ENCODE assay signal across 11 cellular contexts in the genomic region with DNA sequence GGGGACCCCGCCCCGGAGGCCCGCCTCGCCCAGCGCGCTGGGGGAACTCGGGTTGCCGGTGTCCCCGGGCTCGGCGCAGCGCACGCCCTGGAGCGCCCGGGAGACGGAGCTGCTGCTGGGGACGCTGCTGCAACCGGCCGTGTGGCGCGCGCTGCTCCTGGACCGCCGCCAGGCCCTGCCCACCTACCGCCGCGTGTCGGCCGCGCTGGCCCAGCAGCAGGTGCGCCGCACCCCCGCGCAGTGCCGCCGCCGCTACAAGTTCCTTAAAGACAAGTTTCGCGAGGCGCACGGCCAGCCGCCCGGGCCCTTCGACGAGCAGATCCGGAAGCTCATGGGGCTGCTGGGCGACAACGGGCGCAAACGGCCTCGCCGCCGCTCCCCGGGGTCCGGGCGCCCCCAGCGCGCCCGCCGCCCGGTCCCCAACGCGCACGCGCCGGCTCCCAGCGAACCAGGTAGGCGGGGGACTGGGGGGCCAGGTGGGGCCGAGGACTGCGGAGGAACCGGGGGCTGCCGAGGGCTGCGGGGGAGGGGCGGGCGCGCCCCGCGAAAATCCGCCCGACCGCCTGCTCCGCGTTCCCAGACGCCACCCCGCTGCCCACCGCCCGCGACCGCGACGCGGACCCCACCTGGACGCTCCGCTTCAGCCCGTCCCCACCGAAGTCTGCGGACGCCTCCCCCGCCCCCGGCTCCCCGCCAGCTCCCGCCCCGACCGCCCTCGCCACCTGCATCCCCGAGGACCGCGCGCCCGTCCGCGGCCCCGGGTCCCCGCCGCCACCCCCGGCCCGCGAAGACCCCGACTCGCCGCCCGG. TPM values are rescaled to one million over a fixed set of nuclear protein-coding genes. Genes with fewer than 3 reads are reported as not detected.
DNase-seq lines count a peak whose midpoint lies in the region; ATAC-seq and TF ChIP-seq lines count a peak whose summit lies in the region.
"Had no signal": no experiment of that assay in that cellular context is flagged by ENCODE, and none has a peak within 500 bp of the region (broad histone marks: within the 10 kb centered on the region; RNA-seq: fewer than 3 reads in every experiment).

No MANE protein-coding gene starts in this region.

- no peak overlapping the region for H4K5ac ChIP-seq in mesendoderm (ENCODE audit: low read length)

- H3K79me2 ChIP-seq in mesendoderm (ENCODE audit: control insufficient read depth, insufficient read depth, low read length) (no peaks in the 10 kb centered on the region), MM.1S (ENCODE audit: low read length) (no peaks in the 10 kb centered on the region)

- no peaks in the 10 kb centered on the region for H3K36me3 ChIP-seq in H7 (replicated peaks; ENCODE audit: control insufficient read depth, insufficient read depth, low read length)
- H3K36me3 ChIP-seq in mesendoderm (ENCODE audit: control insufficient read depth, insufficient read depth, low read length): no peaks in the 10 kb centered on the region
- no peaks in the 10 kb centered on the region for H3K36me3 ChIP-seq in MM.1S (replicated peaks; ENCODE audit: insufficient read depth, low read length)

- intact Hi-C loops in activated T-helper 2 cell treated with anti-CD3 and anti-CD28 coated beads, Interferon-gamma antibody, Interleukin-2, Interleukin-4, amounts not matched to agents 10 μg/mL and 5 μg/mL and 100 μg/mL, durations not matched to agents 14 hours and 24 hours and 36 hours (cut with micrococcal nuclease): loop anchor here (10.0 kb wide), 2 partner anchors 304 to 446 kb away; partner anchors contain the start of gene NKX6-2

- H4K20me1 ChIP-seq in MM.1S (ENCODE audit: insufficient read depth, low read length): no peaks in the 10 kb centered on the region

- no peak overlapping the region for H3K4ac ChIP-seq in mesendoderm (ENCODE audit: low read depth, low read length)

- no peaks in the 10 kb centered on the region for H3K9me3 Mint-ChIP-seq in activated T-cell treated with anti-CD3 and anti-CD28 coated beads, Interleukin-2, amount 50 U/mL, for 72 hours
- H3K9me3 Mint-ChIP-seq in activated T-helper 2 cell treated with anti-CD3 and anti-CD28 coated beads, Interferon-gamma antibody, Interleukin-2, Interleukin-4, amounts not matched to agents 10 μg/mL and 5 μg/mL and 100 μg/mL, durations not matched to agents 14 hours and 24 hours and 36 hours: no peaks in the 10 kb centered on the region

- H3K9me2 ChIP-seq in MM.1S (replicated peaks; ENCODE audit: insufficient read depth, low read length): no peaks in the 10 kb centered on the region

- peak; percentile 81 for DNase-seq in CD1c-positive myeloid dendritic cell (ENCODE audit: extremely low spot score)
- DNase-seq in H7: peak; percentile 90
- peak; percentile 19 to 35 for DNase-seq in activated T-cell treated with anti-CD3 and anti-CD28 coated beads, Interleukin-2, amount 50 U/mL, for 72 hours
- DNase-seq in mesendoderm: peak; percentile 31
- DNase-seq in activated T-helper 2 cell treated with anti-CD3 and anti-CD28 coated beads, Interferon-gamma antibody, Interleukin-2, Interleukin-4, amounts not matched to agents 10 μg/mL and 5 μg/mL and 100 μg/mL, durations not matched to agents 14 hours and 24 hours and 36 hours (ENCODE audit: low spot score): no peak
- DNase-seq in MM.1S: no peak
- DNase-seq in ureter (ENCODE audit: low spot score): no peak
- DNase-seq: NCI-H510A treated with DMSO at 0.1 percent for 48 hours had no signal

- no peak overlapping the region for H3K27ac Mint-ChIP-seq in activated T-cell treated with anti-CD3 and anti-CD28 coated beads, Interleukin-2, amount 50 U/mL, for 72 hours
- H3K27ac Mint-ChIP-seq in activated T-helper 2 cell treated with anti-CD3 and anti-CD28 coated beads, Interferon-gamma antibody, Interleukin-2, Interleukin-4, amounts not matched to agents 10 μg/mL and 5 μg/mL and 100 μg/mL, durations not matched to agents 14 hours and 24 hours and 36 hours: no peak overlapping the region

- no peaks in the 10 kb centered on the region for H3F3A ChIP-seq in MM.1S (ENCODE audit: insufficient read depth, low read length)

- H3K18ac ChIP-seq in mesendoderm (ENCODE audit: low read length): no peak overlapping the region

- H2BK15ac ChIP-seq in mesendoderm (replicated peaks; ENCODE audit: low read depth): no peak overlapping the region

- H3K27me3 ChIP-seq in H7 (ENCODE audit: control insufficient read depth, insufficient read depth, low read length) (peaks cover 36% of the 10 kb centered on the region), mesendoderm (ENCODE audit: insufficient read depth, low read length, poor library complexity) (peaks cover 30% of the 10 kb centered on the region), MM.1S (replicated peaks; ENCODE audit: insufficient read depth, low read length) (peaks cover 68% of the 10 kb centered on the region)

- H3K4me1 ChIP-seq in mesendoderm (ENCODE audit: control insufficient read depth, low read depth, low read length) (no peaks in the 10 kb centered on the region), MM.1S (ENCODE audit: low read length) (no peaks in the 10 kb centered on the region)

- H3K4me3 Mint-ChIP-seq in activated T-cell treated with anti-CD3 and anti-CD28 coated beads, Interleukin-2, amount 50 U/mL, for 72 hours: peak overlapping the region; percentile 61 to 65
- no peak overlapping the region for H3K4me3 Mint-ChIP-seq in activated T-helper 2 cell treated with anti-CD3 and anti-CD28 coated beads, Interferon-gamma antibody, Interleukin-2, Interleukin-4, amounts not matched to agents 10 μg/mL and 5 μg/mL and 100 μg/mL, durations not matched to agents 14 hours and 24 hours and 36 hours (ENCODE audit: low read depth)

- no peaks in the 10 kb centered on the region for H3K79me1 ChIP-seq in mesendoderm (ENCODE audit: low read length)

- no CpG with 5 or more reads among the region's 122 CpGs for WGBS in mesendoderm (ENCODE audit: extremely low coverage, insufficient coverage, low lambda C conversion rate)

- H2BK5ac ChIP-seq in mesendoderm (ENCODE audit: low read length): no peak overlapping the region

- no peak for ATAC-seq in activated T-cell treated with anti-CD3 and anti-CD28 coated beads, Interleukin-2, amount 50 U/mL, for 72 hours (replicated peaks in 1 of 2)

- H3K9ac ChIP-seq in mesendoderm (ENCODE audit: low read length) (no peak overlapping the region), MM.1S (ENCODE audit: low read length) (no peak overlapping the region)

- no peak overlapping the region for H2AFZ ChIP-seq in MM.1S (ENCODE audit: low read length)

- TF ChIP-seq CTCF in MM.1S (IDR thresholded peaks at IDR 0.05; ENCODE audit: low read length): no peak

- peaks cover 0 to 4% of the 10 kb centered on the region in 2 donors for H3K36me3 Mint-ChIP-seq in activated T-cell treated with anti-CD3 and anti-CD28 coated beads, Interleukin-2, amount 50 U/mL, for 72 hours (ENCODE audit: insufficient read depth in 2 of 2)
- no peaks in the 10 kb centered on the region for H3K36me3 Mint-ChIP-seq in activated T-helper 2 cell treated with anti-CD3 and anti-CD28 coated beads, Interferon-gamma antibody, Interleukin-2, Interleukin-4, amounts not matched to agents 10 μg/mL and 5 μg/mL and 100 μg/mL, durations not matched to agents 14 hours and 24 hours and 36 hours (ENCODE audit: low read depth)

- no peak overlapping the region for H3K23ac ChIP-seq in mesendoderm (ENCODE audit: low read length)

- no peak overlapping the region for H4K8ac ChIP-seq in mesendoderm (ENCODE audit: low read depth, low read length)

- peaks cover 71% of the 10 kb centered on the region for H3K27me3 Mint-ChIP-seq in activated T-cell treated with anti-CD3 and anti-CD28 coated beads, Interleukin-2, amount 50 U/mL, for 72 hours (ENCODE audit: low read depth)
- H3K27me3 Mint-ChIP-seq in activated T-helper 2 cell treated with anti-CD3 and anti-CD28 coated beads, Interferon-gamma antibody, Interleukin-2, Interleukin-4, amounts not matched to agents 10 μg/mL and 5 μg/mL and 100 μg/mL, durations not matched to agents 14 hours and 24 hours and 36 hours (ENCODE audit: low read depth): peaks cover 52% of the 10 kb centered on the region

- no peak overlapping the region for H2BK120ac ChIP-seq in mesendoderm (ENCODE audit: low read depth, low read length)

- no peak overlapping the region for H2AK5ac ChIP-seq in mesendoderm (ENCODE audit: low read length)

- H3K27ac ChIP-seq in mesendoderm (ENCODE audit: low read depth, low read length) (no peak overlapping the region), MM.1S (ENCODE audit: low read length) (no peak overlapping the region)

- peak overlapping the region; percentile 58 for H3K4me3 ChIP-seq in H7 (ENCODE audit: insufficient read depth, low read depth, low read length)
- H3K4me3 ChIP-seq in mesendoderm (ENCODE audit: low read length): no peak overlapping the region
- no peak overlapping the region for H3K4me3 ChIP-seq in MM.1S (ENCODE audit: low read length)

- H3K9me3 ChIP-seq in MM.1S (replicated peaks; ENCODE audit: insufficient read depth, low read length): no peaks in the 10 kb centered on the region

- H3K4me2 ChIP-seq in mesendoderm (ENCODE audit: low read length) (no peak overlapping the region), MM.1S (ENCODE audit: low read depth, low read length) (no peak overlapping the region)

- peaks cover 15% of the 10 kb centered on the region for H3K4me1 Mint-ChIP-seq in activated T-cell treated with anti-CD3 and anti-CD28 coated beads, Interleukin-2, amount 50 U/mL, for 72 hours (ENCODE audit: low read depth)
- peaks cover 17% of the 10 kb centered on the region for H3K4me1 Mint-ChIP-seq in activated T-helper 2 cell treated with anti-CD3 and anti-CD28 coated beads, Interferon-gamma antibody, Interleukin-2, Interleukin-4, amounts not matched to agents 10 μg/mL and 5 μg/mL and 100 μg/mL, durations not matched to agents 14 hours and 24 hours and 36 hours (ENCODE audit: low read depth)

- H3K56ac ChIP-seq in mesendoderm (ENCODE audit: low read length): no peak overlapping the region

RNA-seq across cellular contexts. Expression of gene UTF1, which starts 0.6 kb away (rescaled TPM):
- total RNA-seq in H7 (2014; rRNA removed; shearing (Covaris generic)): 8.8 and 13.4 TPM in 2 replicates
- under 1 TPM in 1 of 2 donors, not detected in 1; 0.21 TPM for total RNA-seq in activated T-cell treated with anti-CD3 and anti-CD28 coated beads, Interleukin-2, amount 50 U/mL, for 72 hours
- 2.4 TPM for polyA plus RNA-seq in mesendoderm (2013, experiment 1 of 2)
- polyA plus RNA-seq in mesendoderm (2013, experiment 2 of 2): 1.9 TPM
- 0.16 and 0.28 TPM in 2 replicates for total RNA-seq in activated T-helper 2 cell treated with anti-CD3 and anti-CD28 coated beads, Interferon-gamma antibody, Interleukin-2, Interleukin-4, amounts not matched to agents 10 μg/mL and 5 μg/mL and 100 μg/mL, durations not matched to agents 14 hours and 24 hours and 36 hours
- total RNA-seq in ureter: not detected
- total RNA-seq: G401; HT1080; T-helper 2 cell treated with Interferon-gamma antibody and Interleukin-4, amounts not matched to agents 100 ng/mL and 5 ng/mL, for 36 hours had no signal

RNA-seq across cellular contexts. Expression of gene VENTX, which starts 7.1 kb away (rescaled TPM):
- 25.0 and 29.2 TPM in 2 replicates for total RNA-seq in H7 (2014; rRNA removed; shearing (Covaris generic))
- total RNA-seq in activated T-cell treated with anti-CD3 and anti-CD28 coated beads, Interleukin-2, amount 50 U/mL, for 72 hours: under 1 TPM in 1 of 2 donors, not detected in 1; 0.21 TPM
- 2.1 TPM for polyA plus RNA-seq in mesendoderm (2013, experiment 1 of 2)
- polyA plus RNA-seq in mesendoderm (2013, experiment 2 of 2): 2.0 TPM
- total RNA-seq in activated T-helper 2 cell treated with anti-CD3 and anti-CD28 coated beads, Interferon-gamma antibody, Interleukin-2, Interleukin-4, amounts not matched to agents 10 μg/mL and 5 μg/mL and 100 μg/mL, durations not matched to agents 14 hours and 24 hours and 36 hours: 0.07 TPM in 1 of 2 replicates, not detected in the other
- 0.81 TPM for total RNA-seq in ureter
- total RNA-seq: G401; T-helper 2 cell treated with Interferon-gamma antibody and Interleukin-4, amounts not matched to agents 100 ng/mL and 5 ng/mL, for 36 hours had no signal

RNA-seq across cellular contexts. Expression of gene ADAM8, which starts 46.1 kb away (rescaled TPM):
- 1.3 and 1.9 TPM in 2 replicates for total RNA-seq in H7 (2014; rRNA removed; shearing (Covaris generic))
- 100 to 1,000 TPM; 156 to 218 TPM for total RNA-seq in activated T-cell treated with anti-CD3 and anti-CD28 coated beads, Interleukin-2, amount 50 U/mL, for 72 hours
- polyA plus RNA-seq in mesendoderm (2013, experiment 1 of 2): 0.27 TPM
- 0.28 TPM for polyA plus RNA-seq in mesendoderm (2013, experiment 2 of 2)
- total RNA-seq in activated T-helper 2 cell treated with anti-CD3 and anti-CD28 coated beads, Interferon-gamma antibody, Interleukin-2, Interleukin-4, amounts not matched to agents 10 μg/mL and 5 μg/mL and 100 μg/mL, durations not matched to agents 14 hours and 24 hours and 36 hours: 214 and 220 TPM in 2 replicates
- 35.3 TPM for total RNA-seq in ureter

Comparison
In these comparisons a context has a peak if more than half of its experiments do, and no peak if none do; other contexts are left out.
1. DNase-seq: peak in CD1c-positive myeloid dendritic cell (single experiment), H7 (single experiment), activated T-cell treated with anti-CD3 and anti-CD28 coated beads, Interleukin-2, amount 50 U/mL, for 72 hours (2 of 2) and mesendoderm (single experiment); none in activated T-helper 2 cell treated with anti-CD3 and anti-CD28 coated beads, Interferon-gamma antibody, Interleukin-2, Interleukin-4, amounts not matched to agents 10 μg/mL and 5 μg/mL and 100 μg/mL, durations not matched to agents 14 hours and 24 hours and 36 hours (single experiment), MM.1S (single experiment) and ureter (single experiment).
2. RNA of gene VENTX, which starts 7.1 kb away (total RNA-seq): 25.0 to 29.2 TPM in H7; 0.81 TPM in ureter (single experiment), 0.21 TPM in activated T-cell treated with anti-CD3 and anti-CD28 coated beads, Interleukin-2, amount 50 U/mL, for 72 hours and 0.07 TPM in activated T-helper 2 cell treated with anti-CD3 and anti-CD28 coated beads, Interferon-gamma antibody, Interleukin-2, Interleukin-4, amounts not matched to agents 10 μg/mL and 5 μg/mL and 100 μg/mL, durations not matched to agents 14 hours and 24 hours and 36 hours; every median in the first group is over 10 times any median in the second.
3. RNA of gene ADAM8, which starts 46.1 kb away (total RNA-seq): 156 to 218 TPM in activated T-cell treated with anti-CD3 and anti-CD28 coated beads, Interleukin-2, amount 50 U/mL, for 72 hours, 214 to 220 TPM in activated T-helper 2 cell treated with anti-CD3 and anti-CD28 coated beads, Interferon-gamma antibody, Interleukin-2, Interleukin-4, amounts not matched to agents 10 μg/mL and 5 μg/mL and 100 μg/mL, durations not matched to agents 14 hours and 24 hours and 36 hours and 35.3 TPM in ureter (single experiment); 1.3 to 1.9 TPM in H7; every median in the first group is over 10 times any median in the second.